29 cellular contexts compared by ENCODE assay signal in genomic region chr17:62319846-62320245, GRCh38.
"Had no signal": no experiment of that assay in that cellular context is flagged by ENCODE, and none has a peak within 500 bp of the region (broad histone marks: within the 10 kb centered on the region; RNA-seq: fewer than 3 reads in every experiment).

No MANE protein-coding gene starts in this region.

- H3K79me2 ChIP-seq: hepatocyte had no signal

- H3K27ac Mint-ChIP-seq: dendritic cell treated with granulocyte-macrophage colony-stimulating factor and Interleukin-4, amounts not matched to agents 40 ng/mL and 50 ng/mL, for 4 days; effector memory CD8-positive, alpha-beta T cell; endodermal cell; immature natural killer cell; mesothelial cell of epicardium; naive B cell; naive thymus-derived CD8-positive, alpha-beta T cell had no signal

- H3K4me3 ChIP-seq: colonic mucosa, esophagus squamous epithelium, gastroesophageal sphincter, heart left ventricle, hepatocyte, left lung, lower lobe of right lung, mucosa of descending colon had no signal

- H3K36me3 ChIP-seq: colonic mucosa, esophagus squamous epithelium, gastroesophageal sphincter, heart left ventricle, left lung, lower lobe of right lung had no signal

- H3K27me3 ChIP-seq: colonic mucosa had no signal

- H3K36me3 Mint-ChIP-seq: immature natural killer cell, mesothelial cell of epicardium had no signal

- H3K27ac ChIP-seq: colonic mucosa, epithelial cell of prostate, esophagus squamous epithelium, gastroesophageal sphincter, heart left ventricle, hepatocyte, left lung, lower lobe of right lung had no signal

- H3K4me3 Mint-ChIP-seq: dendritic cell treated with granulocyte-macrophage colony-stimulating factor and Interleukin-4, amounts not matched to agents 40 ng/mL and 50 ng/mL, for 4 days; effector memory CD8-positive, alpha-beta T cell; endodermal cell; immature natural killer cell; mesothelial cell of epicardium; naive B cell; naive thymus-derived CD8-positive, alpha-beta T cell had no signal

- H3K4me1 Mint-ChIP-seq: endodermal cell; immature natural killer cell; mesothelial cell of epicardium; naive B cell; naive thymus-derived CD8-positive, alpha-beta T cell had no signal

- FAIRE-seq: endometrium, frontal cortex, kidney had no signal

- H3K4me1 ChIP-seq: colonic mucosa, esophagus squamous epithelium, gastroesophageal sphincter, heart left ventricle, left lung, lower lobe of right lung had no signal

- H3K9me3 ChIP-seq: colonic mucosa, esophagus squamous epithelium, gastroesophageal sphincter, heart left ventricle, left lung, lower lobe of right lung, mucosa of descending colon had no signal

- DNase-seq: colonic mucosa; cortex of kidney; effector CD8-positive, alpha-beta T cell; effector memory CD8-positive, alpha-beta T cell; endodermal cell; erythroblast; esophagus squamous epithelium; foreskin fibroblast; heart left ventricle; hypothalamus; immature natural killer cell; islet precursor cell; kidney; kidney glomerular epithelial cell; left lung; left ventricle myocardium superior; lower lobe of right lung; mesenchymal stem cell; mucosa of descending colon; naive B cell; naive thymus-derived CD8-positive, alpha-beta T cell had no signal

- H2AFZ ChIP-seq: hepatocyte had no signal

- H3K4me2 ChIP-seq: hepatocyte had no signal

- H3K9me3 Mint-ChIP-seq: dendritic cell treated with granulocyte-macrophage colony-stimulating factor and Interleukin-4, amounts not matched to agents 40 ng/mL and 50 ng/mL, for 4 days; effector memory CD8-positive, alpha-beta T cell; mesothelial cell of epicardium had no signal

- ATAC-seq: effector memory CD8-positive, alpha-beta T cell; esophagus mucosa; gastroesophageal sphincter; heart left ventricle; left lung; left ventricle myocardium superior; lower lobe of right lung; mucosa of descending colon; naive thymus-derived CD8-positive, alpha-beta T cell had no signal
